26 cellular contexts compared by ENCODE assay signal in the genomic region with DNA sequence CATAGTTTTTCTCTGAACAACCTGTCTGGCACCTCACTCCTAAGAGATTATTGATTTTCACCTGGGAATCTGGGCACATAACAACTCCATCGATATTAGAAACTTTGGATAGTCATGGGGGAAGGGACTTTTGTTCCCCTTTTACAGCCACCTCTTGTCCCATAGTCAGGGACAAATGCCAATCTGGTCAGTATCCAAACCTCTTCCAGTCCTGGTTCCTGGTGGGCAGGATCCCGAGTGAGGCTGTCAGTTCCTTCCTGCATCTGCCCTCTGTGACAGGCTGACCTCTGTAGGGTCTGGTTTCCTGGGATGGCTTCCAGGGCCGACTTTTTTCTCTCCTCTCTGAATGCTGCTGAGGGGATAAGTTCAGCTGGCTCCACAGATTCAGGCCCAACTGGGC.
"Had no signal": no experiment of that assay in that cellular context is flagged by ENCODE, and none has a peak within 500 bp of the region (broad histone marks: within the 10 kb centered on the region; RNA-seq: fewer than 3 reads in every experiment).

No MANE protein-coding gene starts in this region.

- H3K27ac ChIP-seq: brain microvascular endothelial cell, cardiac muscle cell had no signal

- H3K36me3 ChIP-seq: brain microvascular endothelial cell, cardiac muscle cell, MG63 had no signal

- H3K27ac Mint-ChIP-seq: activated B cell treated with CpG ODN at 0.5 μM for 24 hours; activated CD4-positive, alpha-beta memory T cell treated with anti-CD3 and anti-CD28 coated beads for 36 hours; activated CD4-positive, alpha-beta T cell treated with anti-CD3 and anti-CD28 coated beads, Interleukin-2, amount 10 ng/mL, durations not matched to agents 24 days and 14 days; activated naive CD4-positive, alpha-beta T cell treated with anti-CD3 and anti-CD28 coated beads for 36 hours; activated naive CD8-positive, alpha-beta T cell; activated T-helper 17 cell treated with anti-CD3 and anti-CD28 coated beads, Interleukin-2, amount 50 U/mL, for 72 hours; T-helper 1 cell treated with Interleukin-12 subunit alpha and Interleukin-12 subunit beta and Interleukin-4 antibody, amounts not matched to agents 30 μg/mL and 1 μg/mL, for 36 hours had no signal

- H3K4me3 Mint-ChIP-seq: activated B cell treated with CpG ODN at 0.5 μM for 24 hours; activated CD4-positive, alpha-beta memory T cell treated with anti-CD3 and anti-CD28 coated beads for 36 hours; activated CD4-positive, alpha-beta T cell treated with anti-CD3 and anti-CD28 coated beads, Interleukin-2, amount 10 ng/mL, durations not matched to agents 24 days and 14 days; activated naive CD4-positive, alpha-beta T cell treated with anti-CD3 and anti-CD28 coated beads for 36 hours; activated naive CD8-positive, alpha-beta T cell; T-helper 1 cell treated with Interleukin-12 subunit alpha and Interleukin-12 subunit beta and Interleukin-4 antibody, amounts not matched to agents 30 μg/mL and 1 μg/mL, for 36 hours had no signal

- H3K27me3 ChIP-seq: cardiac muscle cell had no signal

- DNase-seq: activated B cell treated with CpG ODN at 0.5 μM for 24 hours; activated CD4-positive, alpha-beta memory T cell treated with anti-CD3 and anti-CD28 coated beads for 36 hours; activated CD4-positive, alpha-beta T cell treated with anti-CD3 and anti-CD28 coated beads for 1 hour; activated CD4-positive, alpha-beta T cell treated with anti-CD3 and anti-CD28 coated beads, Interleukin-2, amount 10 ng/mL, durations not matched to agents 24 days and 14 days; activated gamma-delta T cell; activated naive CD4-positive, alpha-beta T cell treated with anti-CD3 and anti-CD28 coated beads for 36 hours; activated T-cell treated with anti-CD3 and anti-CD28 coated beads for 4 hours; activated T-cell treated with anti-CD3 and anti-CD28 coated beads, Interleukin-2, amount 50 U/mL, for 48 hours; brain microvascular endothelial cell; MG63; MV-4-11; NCI-H1436 treated with DMSO at 0.1 percent for 48 hours; NCI-H187; NCI-H2171; NCI-H2227 treated with DMSO at 0.1 percent for 48 hours; NCI-H446 treated with DMSO at 0.1 percent for 48 hours; NCI-H524 treated with DMSO at 0.1 percent for 48 hours; NCI-H748 treated with DMSO at 0.1 percent for 48 hours; OCI-M1; RPMI8226 had no signal

- H3K9me3 Mint-ChIP-seq: activated B cell treated with CpG ODN at 0.5 μM for 24 hours; activated CD4-positive, alpha-beta memory T cell treated with anti-CD3 and anti-CD28 coated beads for 36 hours; activated naive CD4-positive, alpha-beta T cell treated with anti-CD3 and anti-CD28 coated beads for 36 hours; activated T-helper 17 cell treated with anti-CD3 and anti-CD28 coated beads, Interleukin-2, amount 50 U/mL, for 72 hours had no signal

- ATAC-seq: activated T-helper 17 cell treated with anti-CD3 and anti-CD28 coated beads, Interleukin-2, amount 50 U/mL, for 72 hours; Panc1; Right ventricle myocardium inferior had no signal

- H3K9me3 ChIP-seq: MG63 had no signal

- H3K4me3 ChIP-seq: cardiac muscle cell, MG63 had no signal

- H3K36me3 Mint-ChIP-seq: activated naive CD8-positive, alpha-beta T cell had no signal

- H3K27me3 Mint-ChIP-seq: activated T-helper 17 cell treated with anti-CD3 and anti-CD28 coated beads, Interleukin-2, amount 50 U/mL, for 72 hours had no signal
